In genomic region chr6:116680880-116681672, GRCh38 we compare ENCODE assay signal across 1 cellular context.
TF ChIP-seq lines count a peak whose summit lies in the region.

Gene KPNA5, plus strand, starts transcription at chr6:116681211. Its CDS starts 124 bp downstream, at chr6:116681335.

TF ChIP-seq in SK-N-SH, 30 proteins besides CTCF, POLR2A, EP300 and RAD21 (continued from another document):
- TF ChIP-seq IRF3 (IDR thresholded peaks at IDR 0.05; ENCODE audit: low read depth, low read length) (no peak), SMC3 (IDR thresholded peaks at IDR 0.05; ENCODE audit: low read depth, low read length) (no peak), TAF1 (IDR thresholded peaks at IDR 0.05; ENCODE audit: borderline replicate concordance, low read depth, low read length) (peak; percentile 83), MEF2A (IDR thresholded peaks at IDR 0.05; ENCODE audit: borderline replicate concordance, low read depth) (no peak), REST (IDR thresholded peaks at IDR 0.05; ENCODE audit: low read depth, low read length) (0 out of 2 replicates have a peak, but pooled peaks have one; percentile 35), RXRA (IDR thresholded peaks at IDR 0.05; ENCODE audit: borderline replicate concordance, low read depth) (no peak), CHD2 (IDR thresholded peaks at IDR 0.05; ENCODE audit: low read length, partially characterized antibody) (no peak), RFX5 (IDR thresholded peaks at IDR 0.05; ENCODE audit: low read length) (no peak), EZH2phosphoT487 (IDR thresholded peaks at IDR 0.05; ENCODE audit: borderline replicate concordance, low read depth) (no peak), ZBTB33 (IDR thresholded peaks at IDR 0.05; ENCODE audit: borderline replicate concordance, low read depth) (no peak), MAX (IDR thresholded peaks at IDR 0.05; ENCODE audit: low read depth) (peak; percentile 50; the same call in 1 of the 2 replicates), MXI1 (IDR thresholded peaks at IDR 0.05; ENCODE audit: low read depth, low read length) (peak; percentile 62), FOSL2 (IDR thresholded peaks at IDR 0.05; ENCODE audit: borderline replicate concordance, low read depth) (no peak)
